Comparison of ENCODE assay signal across 24 cellular contexts in the genomic region with DNA sequence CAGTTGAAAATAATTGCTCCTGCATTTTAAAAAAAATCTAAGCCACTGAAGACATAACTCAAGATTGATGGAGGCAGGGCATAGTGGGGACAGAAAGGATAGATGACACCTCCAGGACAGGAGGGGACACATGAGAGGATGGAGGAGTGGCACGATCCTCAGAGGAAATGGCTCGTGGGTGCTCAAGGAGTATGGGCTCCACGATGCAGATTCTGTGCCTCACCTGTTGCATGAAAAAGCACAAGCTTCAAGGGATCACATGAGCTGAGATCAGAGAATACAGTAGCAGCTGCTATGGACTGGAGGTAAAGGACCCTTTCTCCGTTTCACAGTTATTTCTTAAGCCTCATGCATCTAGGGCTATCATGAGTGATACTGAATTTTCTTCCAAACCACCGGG.
"Had no signal": no experiment of that assay in that cellular context is flagged by ENCODE, and none has a peak within 500 bp of the region (broad histone marks: within the 10 kb centered on the region; RNA-seq: fewer than 3 reads in every experiment).

No MANE protein-coding gene starts in this region.

- H3K79me2 ChIP-seq: hepatocyte had no signal

- H3K4me2 ChIP-seq: hepatocyte had no signal

- H3K4me3 ChIP-seq: coronary artery, dorsolateral prefrontal cortex, esophagus squamous epithelium, gastrocnemius medialis, heart left ventricle, hepatocyte, left lung, lung had no signal

- H3K4me1 ChIP-seq: esophagus squamous epithelium, gastrocnemius medialis, heart left ventricle, left lung had no signal

- ATAC-seq: esophagus mucosa; gastrocnemius medialis; heart left ventricle; left cardiac atrium; left lung; left ventricle myocardium superior; naive thymus-derived CD4-positive, alpha-beta T cell had no signal

- H3K27ac Mint-ChIP-seq: memory B cell; naive thymus-derived CD4-positive, alpha-beta T cell had no signal

- H3K36me3 Mint-ChIP-seq: memory B cell had no signal

- H3K27ac ChIP-seq: coronary artery, epithelial cell of prostate, esophagus squamous epithelium, gastrocnemius medialis, heart left ventricle, hepatocyte, left lung had no signal

- H3K36me3 ChIP-seq: esophagus squamous epithelium, gastrocnemius medialis, heart left ventricle, left lung had no signal

- H3K27me3 ChIP-seq: dorsolateral prefrontal cortex, esophagus squamous epithelium, gastrocnemius medialis, heart left ventricle, hepatocyte, left lung had no signal

- H2AFZ ChIP-seq: hepatocyte had no signal

- H3K4me3 Mint-ChIP-seq: memory B cell; naive thymus-derived CD4-positive, alpha-beta T cell had no signal

- H3K9me3 ChIP-seq: esophagus squamous epithelium, gastrocnemius medialis, left lung had no signal

- DNase-seq: dermis blood vessel endothelial cell; dorsolateral prefrontal cortex; effector CD4-positive, alpha-beta T cell; effector memory CD4-positive, alpha-beta T cell; erythroblast; esophagus squamous epithelium; foreskin fibroblast; foreskin melanocyte; gastrocnemius medialis; heart left ventricle; hypothalamus; left cardiac atrium; left lung; left ventricle myocardium superior; mammary epithelial cell; mesendoderm; midbrain; naive thymus-derived CD4-positive, alpha-beta T cell had no signal

- H3K27me3 Mint-ChIP-seq: naive thymus-derived CD4-positive, alpha-beta T cell had no signal

- H3K4me1 Mint-ChIP-seq: memory B cell had no signal
